17 cellular contexts compared by ENCODE assay signal in genomic region chr17:79424471-79425185, GRCh38.
"Had no signal": no experiment of that assay in that cellular context is flagged by ENCODE, and none has a peak within 500 bp of the region (broad histone marks: within the 10 kb centered on the region; RNA-seq: fewer than 3 reads in every experiment).

No MANE protein-coding gene starts in this region.

- H3K27ac ChIP-seq: brain microvascular endothelial cell, coronary artery, left ventricle myocardium inferior, sigmoid colon, tibial nerve had no signal

- FAIRE-seq: endometrium had no signal

- H3K9me3 ChIP-seq: left ventricle myocardium inferior, sigmoid colon, tibial nerve had no signal

- H3K27me3 Mint-ChIP-seq: activated CD4-positive, alpha-beta T cell treated with anti-CD3 and anti-CD28 coated beads, Interleukin-2, amount 10 ng/mL, durations not matched to agents 24 days and 14 days had no signal

- H3K4me3 Mint-ChIP-seq: activated CD4-positive, alpha-beta T cell treated with anti-CD3 and anti-CD28 coated beads, Interleukin-2, amount 10 ng/mL, durations not matched to agents 24 days and 14 days; activated CD8-positive, alpha-beta T cell treated with anti-CD3 and anti-CD28 coated beads, Interleukin-2, amount 10 ng/mL, durations not matched to agents 7 days and 5 days; activated T-cell treated with anti-CD3 and anti-CD28 coated beads, Interleukin-2, amount 50 U/mL, for 24 hours had no signal

- H3K9me3 Mint-ChIP-seq: activated CD4-positive, alpha-beta T cell treated with anti-CD3 and anti-CD28 coated beads, Interleukin-2, amount 10 ng/mL, durations not matched to agents 24 days and 14 days; activated T-cell treated with anti-CD3 and anti-CD28 coated beads, Interleukin-2, amount 50 U/mL, for 24 hours; activated T-helper 2 cell treated with anti-CD3 and anti-CD28 coated beads, Interferon-gamma antibody, Interleukin-2, Interleukin-4, amounts not matched to agents 10 μg/mL and 5 μg/mL and 100 μg/mL, durations not matched to agents 14 hours and 24 hours and 36 hours had no signal

- H3K36me3 ChIP-seq: brain microvascular endothelial cell, left ventricle myocardium inferior, sigmoid colon, tibial nerve had no signal

- H3K4me1 ChIP-seq: left ventricle myocardium inferior, tibial nerve had no signal

- H3K4me3 ChIP-seq: coronary artery, left ventricle myocardium inferior, sigmoid colon, tibial nerve had no signal

- H3K27ac Mint-ChIP-seq: activated CD4-positive, alpha-beta T cell treated with anti-CD3 and anti-CD28 coated beads, Interleukin-2, amount 10 ng/mL, durations not matched to agents 24 days and 14 days; activated CD8-positive, alpha-beta T cell treated with anti-CD3 and anti-CD28 coated beads, Interleukin-2, amount 10 ng/mL, durations not matched to agents 7 days and 5 days; activated T-cell treated with anti-CD3 and anti-CD28 coated beads, Interleukin-2, amount 50 U/mL, for 24 hours; activated T-helper 2 cell treated with anti-CD3 and anti-CD28 coated beads, Interferon-gamma antibody, Interleukin-2, Interleukin-4, amounts not matched to agents 10 μg/mL and 5 μg/mL and 100 μg/mL, durations not matched to agents 14 hours and 24 hours and 36 hours had no signal

- H3K27me3 ChIP-seq: brain microvascular endothelial cell, sigmoid colon, tibial nerve had no signal

- DNase-seq: activated CD4-positive, alpha-beta T cell treated with anti-CD3 and anti-CD28 coated beads, Interleukin-2, amount 10 ng/mL, durations not matched to agents 24 days and 14 days; activated CD8-positive, alpha-beta T cell treated with anti-CD3 and anti-CD28 coated beads, Interleukin-2, amount 10 ng/mL, durations not matched to agents 7 days and 5 days; activated naive CD4-positive, alpha-beta T cell treated with Interleukin-2 at 50 U/mL for 16 hours; activated T-cell treated with anti-CD3 and anti-CD28 coated beads, Interleukin-2, amount 50 U/mL, for 24 hours; aorta; brain microvascular endothelial cell; central memory CD4-positive, alpha-beta T cell; erythroblast; foreskin melanocyte; left ventricle myocardium inferior; sigmoid colon; stimulated activated naive CD4-positive, alpha-beta T cell treated with Interleukin-2 at 50 U/mL for 16 hours; T1000 had no signal

- ATAC-seq: activated CD8-positive, alpha-beta T cell treated with anti-CD3 and anti-CD28 coated beads, Interleukin-2, amount 10 ng/mL, durations not matched to agents 7 days and 5 days had no signal
